In the genomic region with DNA sequence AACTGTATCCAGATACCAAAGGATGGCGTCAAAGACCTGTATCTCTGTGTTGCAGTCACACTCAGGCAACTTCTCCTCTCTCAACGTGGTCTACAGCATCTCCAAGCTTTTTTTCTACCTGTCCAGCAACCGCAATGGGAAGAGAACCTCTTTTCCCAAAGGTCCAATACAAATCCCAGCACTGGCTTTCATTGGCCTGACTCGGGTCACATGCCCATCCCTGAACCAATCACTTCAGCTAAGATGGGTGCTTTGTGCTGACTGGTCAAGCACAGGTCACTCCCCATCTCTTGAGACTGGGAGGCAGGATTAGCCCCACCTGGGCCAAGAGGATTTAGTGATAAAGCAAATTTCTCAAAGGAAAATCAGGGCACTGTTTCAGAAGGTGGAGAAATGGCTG, we compare ENCODE assay signal across 20 cellular contexts.
A peak's percentile ranks its signal among the peaks of the same experiment; 100 is the strongest.
DNase-seq lines count a peak whose midpoint lies in the region; ATAC-seq, FAIRE-seq and TF ChIP-seq lines count a peak whose summit lies in the region.
"Had no signal": no experiment of that assay in that cellular context is flagged by ENCODE, and none has a peak within 500 bp of the region (broad histone marks: within the 10 kb centered on the region; RNA-seq: fewer than 3 reads in every experiment).

No MANE protein-coding gene starts in this region.

- POLR2A ChIA-PET in A549 (lab: Yijun Ruan, JAX) (no interaction called here), IMR-90 (lab: Charles Lee; ENCODE audit: unreplicated experiment) (no interaction called here), K562 (lab: Yijun Ruan, JAX) (no interaction called here)

- H3K27ac Mint-ChIP-seq in endodermal cell, result no peak overlapping the region
- H3K27ac Mint-ChIP-seq: GM23338 had no signal

- peaks cover 9% of the 10 kb centered on the region for H3K9me3 Mint-ChIP-seq in endodermal cell

- no peaks in the 10 kb centered on the region for H3K27me3 ChIP-seq in IMR-90 (ENCODE audit: control insufficient read depth, insufficient read depth, low read length)
- peaks cover 0 to 23% of the 10 kb centered on the region in 2 experiments; a peak in 4 of 5 replicates for H3K27me3 ChIP-seq in K562 (ENCODE audit: control insufficient read depth in 2 of 2, insufficient read depth in 2 of 2, low read length in 2 of 2)
- H3K27me3 ChIP-seq in endodermal cell (ENCODE audit: control insufficient read depth, insufficient read depth, low read length, poor library complexity, severe bottlenecking), result peaks cover 30% of the 10 kb centered on the region

- H3K36me3 Mint-ChIP-seq in endodermal cell (ENCODE audit: low read depth), result no peaks in the 10 kb centered on the region
- H3K36me3 Mint-ChIP-seq: CD4-positive, alpha-beta memory T cell had no signal

- no peak overlapping the region for H2BK5ac ChIP-seq in IMR-90 (ENCODE audit: low read depth, low read length, poor library complexity, severe bottlenecking)

- no peaks in the 10 kb centered on the region for H4K20me1 ChIP-seq in IMR-90 (ENCODE audit: insufficient read depth, low read length)
- H4K20me1 ChIP-seq in K562 (replicated peaks; ENCODE audit: control insufficient read depth, insufficient read depth, low read length), result no peaks in the 10 kb centered on the region

- H3K9me1 ChIP-seq in IMR-90 (ENCODE audit: insufficient read depth, low read length) (peaks cover 14% of the 10 kb centered on the region), K562 (ENCODE audit: control insufficient read depth, insufficient read depth, low read length) (no peaks in the 10 kb centered on the region)

- no peak for TF ChIP-seq EP300 in A549 (IDR thresholded peaks at IDR 0.05)
- TF ChIP-seq EP300 in K562 (IDR thresholded peaks at IDR 0.05; ENCODE audit: low read length), result no peak

- TF ChIP-seq RAD21 in A549 (conservative IDR thresholded peaks at IDR 0.05 in 1 of 2, IDR thresholded peaks at IDR 0.05 in 1 of 2) (no peak), IMR-90 (IDR thresholded peaks at IDR 0.05; ENCODE audit: low read length) (no peak), K562 (CRISPR knock-in tag; conservative IDR thresholded peaks at IDR 0.05 in 1 of 2, IDR thresholded peaks at IDR 0.05 in 1 of 2) (no peak)

- dilution Hi-C loops in IMR-90 (cut with HindIII; ENCODE audit: low sequenced_read_pairs, unreplicated experiment), result no loop called here

- H2BK15ac ChIP-seq in IMR-90 (ENCODE audit: low read depth, low read length), result 0 out of 3 replicates have a peak overlapping the region, but pooled peaks have one; percentile 29

- no peak overlapping the region for H4K5ac ChIP-seq in IMR-90 (ENCODE audit: low read depth, low read length)

- no peak overlapping the region for H3K27ac ChIP-seq in A549
- no peak overlapping the region for H3K27ac ChIP-seq in IMR-90 (ENCODE audit: insufficient read depth, low read length)
- no peak overlapping the region for H3K27ac ChIP-seq in K562 (ENCODE audit: extremely low read depth, low read depth, low read length)
- no peak overlapping the region for H3K27ac ChIP-seq in endodermal cell (ENCODE audit: low read depth, low read length)

- H2AFZ ChIP-seq in IMR-90 (replicated peaks; ENCODE audit: low read length, poor library complexity), result peak overlapping the region; percentile 43
- no peak overlapping the region for H2AFZ ChIP-seq in K562 (ENCODE audit: low read depth, low read length)
- H2AFZ ChIP-seq: GM23338 had no signal

- H3K27me3 Mint-ChIP-seq in endodermal cell (ENCODE audit: insufficient read depth), result peaks cover 59% of the 10 kb centered on the region

- no peak overlapping the region for H2AK9ac ChIP-seq in IMR-90 (replicated peaks; ENCODE audit: low read depth, low read length, poor library complexity)

- TF ChIP-seq CTCF in A549 (IDR thresholded peaks at IDR 0.05) (no peak), IMR-90 (conservative IDR thresholded peaks at IDR 0.05; ENCODE audit: low read depth, low read length) (no peak), K562 (IDR thresholded peaks at IDR 0.05 in 2 of 3, conservative IDR thresholded peaks at IDR 0.05 in 1 of 3; ENCODE audit: insufficient read depth in 2 of 3, low read depth in 1 of 3, low read length in 3 of 3) (no peak), endodermal cell (conservative IDR thresholded peaks at IDR 0.05) (no peak)

- no peak overlapping the region for H3K4ac ChIP-seq in IMR-90 (ENCODE audit: low read depth, low read length)

- H3K4me2 ChIP-seq in A549 (no peak overlapping the region), IMR-90 (ENCODE audit: low read depth, low read length) (no peak overlapping the region), K562 (ENCODE audit: insufficient read depth, low read length) (no peak overlapping the region)
- H3K4me2 ChIP-seq: GM23338 had no signal

- H3K4me1 ChIP-seq in A549, result no peaks in the 10 kb centered on the region
- peaks cover 13% of the 10 kb centered on the region for H3K4me1 ChIP-seq in IMR-90 (ENCODE audit: control insufficient read depth, insufficient read depth, low read length)
- no peaks in the 10 kb centered on the region for H3K4me1 ChIP-seq in K562 (replicated peaks in 1 of 2; ENCODE audit: control insufficient read depth in 2 of 2, insufficient read depth in 2 of 2, low read length in 2 of 2)
- peaks cover 10% of the 10 kb centered on the region for H3K4me1 ChIP-seq in endodermal cell (ENCODE audit: control insufficient read depth, insufficient read depth, low read length)
- H3K4me1 ChIP-seq: HAP-1 had no signal

- no peak overlapping the region for H2BK120ac ChIP-seq in IMR-90 (ENCODE audit: low read depth, low read length)

- WGBS in A549 (ENCODE audit: missing lambda C conversion rate), result 1% methylated on average over 4 of the region's 4 CpGs
- WGBS in IMR-90 (ENCODE audit: extremely low coverage in 2 of 2, insufficient read length in 1 of 2), 2 experiments, result 71% methylated on average over 3 of the region's 4 CpGs; no CpG with 5 or more reads in 1 of the 2 experiments
- WGBS in K562 (ENCODE audit: insufficient coverage, low coverage, missing lambda C conversion rate), result 3% methylated on average over 4 of the region's 4 CpGs
- 83 to 94% methylated on average over 2 to 4 of the region's 4 CpGs for WGBS in endodermal cell (ENCODE audit: insufficient coverage in 1 of 2, insufficient read length in 1 of 2), 2 experiments

- H3K56ac ChIP-seq in IMR-90 (ENCODE audit: extremely low read depth, insufficient read depth, low read length), result no peak overlapping the region

- ATAC-seq in A549, result no peak
- ATAC-seq in IMR-90 (ENCODE audit: low read depth), result no peak
- ATAC-seq in K562, result no peak
- ATAC-seq in activated CD4-positive, CD25-positive, alpha-beta regulatory T cell treated with anti-CD3 and anti-CD28 coated beads, Interleukin-2, amount 50 U/mL, for 24 hours, result no peak
- ATAC-seq: GM23338 had no signal

- H3K4me3 Mint-ChIP-seq in endodermal cell, result no peak overlapping the region
- H3K4me3 Mint-ChIP-seq: CD4-positive, alpha-beta memory T cell; GM23338 had no signal

- in situ Hi-C loops in IMR-90 (cut with MboI; ENCODE audit: low sequenced_read_pairs), result no loop called here
- in situ Hi-C loops in K562 (cut with MboI), result no loop called here

- BruUV-seq in IMR-90 (replicated peaks; lab: Mats Ljungman, UMichigan), result no TSS peak
- no TSS peak for BruUV-seq in K562 (replicated peaks; lab: Mats Ljungman, UMichigan)

- no peak overlapping the region for H3K9ac ChIP-seq in IMR-90 (ENCODE audit: low read depth, low read length)
- H3K9ac ChIP-seq in K562 (ENCODE audit: insufficient read depth in 1 of 2, low read depth in 2 of 2, low read length in 2 of 2), result no peak overlapping the region
- H3K9ac ChIP-seq in endodermal cell (ENCODE audit: extremely low read depth, low read length, poor library complexity, severe bottlenecking), result no peak overlapping the region

- no peaks in the 10 kb centered on the region for H3K79me1 ChIP-seq in IMR-90 (ENCODE audit: low read depth in 1 of 2, low read length in 2 of 2)

- H3K36me3 ChIP-seq in IMR-90 (ENCODE audit: control insufficient read depth, insufficient read depth, low read length) (no peaks in the 10 kb centered on the region), K562 (ENCODE audit: control insufficient read depth, insufficient read depth, low read length) (no peaks in the 10 kb centered on the region), endodermal cell (ENCODE audit: control insufficient read depth, insufficient read depth, low read length) (no peaks in the 10 kb centered on the region)
- H3K36me3 ChIP-seq: HAP-1 had no signal

- H3K23ac ChIP-seq in IMR-90 (ENCODE audit: low read depth, low read length), result no peak overlapping the region

- no peaks in the 10 kb centered on the region for H3K79me2 ChIP-seq in K562 (ENCODE audit: control insufficient read depth, insufficient read depth, low read length)

- CTCF ChIA-PET in A549 (lab: Yijun Ruan, JAX) (no interaction called here), IMR-90 (lab: Yijun Ruan, JAX) (no interaction called here), K562 (lab: Yijun Ruan, JAX; ENCODE audit: low intra/inter-chr PET ratio) (no interaction called here)

- no peaks in the 10 kb centered on the region for H3K9me3 ChIP-seq in A549
- H3K9me3 ChIP-seq in IMR-90 (ENCODE audit: control insufficient read depth, insufficient read depth, low read length), result no peaks in the 10 kb centered on the region
- no peaks in the 10 kb centered on the region for H3K9me3 ChIP-seq in K562 (replicated peaks; ENCODE audit: control insufficient read depth, insufficient read depth, low read depth, low read length)
- peaks cover 19% of the 10 kb centered on the region for H3K9me3 ChIP-seq in endodermal cell (ENCODE audit: control insufficient read depth, low read length)
- H3K9me3 ChIP-seq: HAP-1 had no signal

- no peak overlapping the region for H4K8ac ChIP-seq in IMR-90 (ENCODE audit: low read depth in 2 of 2, low read length in 2 of 2)

- no peak for DNase-seq in A549 (ENCODE audit: low read depth in 1 of 2, low spot score in 1 of 2)
- DNase-seq in IMR-90, result no peak
- DNase-seq in K562 (ENCODE audit: extremely low read depth in 1 of 4, low spot score in 3 of 4), result no peak
- peak; percentile 34 for DNase-seq in endodermal cell
- no peak for DNase-seq in cerebellum (ENCODE audit: low spot score)
- no peak for DNase-seq in occipital lobe (lab: John Stamatoyannopoulos, UW)
- DNase-seq: 8988T; C1 segment of cervical spinal cord; Calu3; CD4-positive, alpha-beta memory T cell; COR-L47; DMS53; DMS79 treated with DMSO at 0.1 percent for 48 hours; GF-D8 had no signal

- peaks cover 19% of the 10 kb centered on the region for H3K4me1 Mint-ChIP-seq in endodermal cell
- H3K4me1 Mint-ChIP-seq: CD4-positive, alpha-beta memory T cell; GM23338 had no signal

- H4K91ac ChIP-seq in IMR-90 (ENCODE audit: insufficient read depth, low read depth, low read length), result no peak overlapping the region; the same call in 1 of the 2 replicates

- no peak overlapping the region for H2BK20ac ChIP-seq in IMR-90 (ENCODE audit: low read depth, low read length)

- TF ChIP-seq POLR2A in A549 (IDR thresholded peaks at IDR 0.05; ENCODE audit: low read length), result no peak
- TF ChIP-seq POLR2A in IMR-90 (IDR thresholded peaks at IDR 0.05; ENCODE audit: low read depth, low read length), result no peak
- no peak for TF ChIP-seq POLR2A in K562 (conservative IDR thresholded peaks at IDR 0.05)

- no peak overlapping the region for H3K18ac ChIP-seq in IMR-90 (ENCODE audit: low read depth, low read length)

- FAIRE-seq in A549 (lab: Jason Lieb, UNC) (no peak), K562 (lab: Jason Lieb, UNC) (no peak)
- FAIRE-seq: GM12891, GM18507, H54 had no signal

- H3K4me3 ChIP-seq in A549 (no peak overlapping the region), IMR-90 (ENCODE audit: insufficient read depth, low read depth, low read length) (no peak overlapping the region), K562 (no peak overlapping the region), endodermal cell (ENCODE audit: low read length) (no peak overlapping the region)
- H3K4me3 ChIP-seq: GM23338, HAP-1 had no signal

- 0 out of 2 replicates have a peak overlapping the region, but pooled peaks have one; percentile 17 for H2AK5ac ChIP-seq in IMR-90 (ENCODE audit: low read depth, low read length)

- intact Hi-C loops in IMR-90 (cut with micrococcal nuclease), result no loop called here
- intact Hi-C loops in K562 (cut with micrococcal nuclease), result loop anchor here (10.0 kb wide), 1 partner anchor 59 kb away; no protein-coding TSS in a partner anchor

- no peak overlapping the region for H3K14ac ChIP-seq in IMR-90 (replicated peaks; ENCODE audit: low read depth, low read length)

Comparison
In these comparisons a context has a peak if more than half of its experiments do, and no peak if none do; other contexts are left out.
1. Of the 35 proteins assayed by ChIP-seq in both K562 and A549: peak only in K562: none; only in A549: none; in both: USF2; in neither: 34.